In genomic region chr21:33988237-33988835, GRCh38 we compare ENCODE assay signal across 25 cellular contexts.
DNase-seq lines count a peak whose midpoint lies in the region; ATAC-seq, FAIRE-seq and TF ChIP-seq lines count a peak whose summit lies in the region.
"Had no signal": no experiment of that assay in that cellular context is flagged by ENCODE, and none has a peak within 500 bp of the region (broad histone marks: within the 10 kb centered on the region; RNA-seq: fewer than 3 reads in every experiment).

No MANE protein-coding gene starts in this region.

- DNase-seq in IMR-90 (no peak), RWPE2 (ENCODE audit: low spot score) (peak; percentile 14), H1 (ENCODE audit: low read depth in 1 of 2, low spot score in 2 of 2) (no peak)
- no peak for DNase-seq in stimulated activated effector memory CD8-positive, alpha-beta T cell treated with anti-CD3 and anti-CD28 coated beads, Interleukin-12 subunit alpha, Interleukin-12 subunit beta, amount 100 ng/mL, for 72 hours (ENCODE audit: low spot score in 2 of 2)
- no peak for DNase-seq in stimulated activated CD4-positive, alpha-beta T cell treated with anti-CD3 and anti-CD28 coated beads, Interleukin-2, amount 100 ng/mL, for 48 hours
- no peak for DNase-seq in T-helper 2 cell treated with Interferon-gamma antibody and Interleukin-4, amounts not matched to agents 5 μg/mL and 100 μg/mL, for 36 hours (ENCODE audit: low spot score)
- DNase-seq: CD8-positive, alpha-beta T cell; DMS 273 treated with DMSO at 0.1 percent for 48 hours; DMS79; EL; GDM1; GOT3; HCEC 1CT; NCI-H1105 treated with DMSO at 0.1 percent for 48 hours; NCI-H146; NCI-H1930; NCI-H446; NCI-H526; OCI-M1; Peyer's patch; SIG-M5; SK-N-SH had no signal

- H2BK20ac ChIP-seq in IMR-90 (ENCODE audit: low read depth, low read length): no peak overlapping the region
- 0 out of 2 replicates have a peak overlapping the region, but pooled peaks have one; percentile 13 for H2BK20ac ChIP-seq in H1 (ENCODE audit: low read length)

- TF ChIP-seq EP300 in H1 (IDR thresholded peaks at IDR 0.05; ENCODE audit: borderline replicate concordance in 1 of 2, low read depth in 2 of 2, low read length in 2 of 2): no peak

- H2AK5ac ChIP-seq in IMR-90 (ENCODE audit: low read depth, low read length) (no peak overlapping the region), H1 (ENCODE audit: low read depth, low read length) (no peak overlapping the region)

- H3K14ac ChIP-seq in IMR-90 (replicated peaks; ENCODE audit: low read depth, low read length) (no peak overlapping the region), H1 (ENCODE audit: insufficient read length) (no peak overlapping the region)

- WGBS in IMR-90 (ENCODE audit: extremely low coverage in 2 of 2, insufficient read length in 1 of 2), 2 experiments: 90% methylated on average over 2 of the region's 9 CpGs; no CpG with 5 or more reads in 1 of the 2 experiments
- WGBS in H1 (ENCODE audit: extremely low coverage in 1 of 2, insufficient coverage in 1 of 2, insufficient read length in 1 of 2, insufficient replicate concordance in 2 of 2, low coverage in 1 of 2, low lambda C conversion rate in 2 of 2, missing lambda C conversion rate in 1 of 2), 2 experiments: 89% methylated on average over 9 of the region's 9 CpGs; no CpG with 5 or more reads in 1 of the 2 experiments

- CTCF ChIA-PET in IMR-90 (lab: Yijun Ruan, JAX) (no interaction called here), H1 (lab: Charles Lee; ENCODE audit: partially characterized antibody) (interaction anchor here (0.9 to 1.4 kb wide), 3 partner anchors 10 to 64 kb away, joined by 3 read pairs; no protein-coding TSS in a partner anchor)

- H2BK120ac ChIP-seq in IMR-90 (ENCODE audit: low read depth, low read length): no peak overlapping the region
- no peak overlapping the region for H2BK120ac ChIP-seq in H1 (replicated peaks; ENCODE audit: low read depth, low read length)

- H4K5ac ChIP-seq in IMR-90 (ENCODE audit: low read depth, low read length) (no peak overlapping the region), H1 (ENCODE audit: insufficient read length, low read depth, low read length) (no peak overlapping the region)

- H3K18ac ChIP-seq in IMR-90 (ENCODE audit: low read depth, low read length) (no peak overlapping the region), H1 (ENCODE audit: extremely low read depth, low read length) (peak overlapping the region; percentile 27; the same call in 1 of the 2 replicates)

- TF ChIP-seq RAD21 in IMR-90 (IDR thresholded peaks at IDR 0.05; ENCODE audit: low read length) (no peak), H1 (IDR thresholded peaks at IDR 0.05 in 1 of 2, conservative IDR thresholded peaks at IDR 0.05 in 1 of 2; ENCODE audit: low read depth in 2 of 2, low read length in 2 of 2) (no peak)

- H3K36me3 Mint-ChIP-seq in stimulated activated effector memory CD8-positive, alpha-beta T cell treated with anti-CD3 and anti-CD28 coated beads, Interleukin-12 subunit alpha, Interleukin-12 subunit beta, amount 100 ng/mL, for 72 hours: peaks cover 17% of the 10 kb centered on the region
- peaks cover 9% of the 10 kb centered on the region for H3K36me3 Mint-ChIP-seq in T-helper 2 cell treated with Interferon-gamma antibody and Interleukin-4, amounts not matched to agents 5 μg/mL and 100 μg/mL, for 36 hours (ENCODE audit: low read depth)
- H3K36me3 Mint-ChIP-seq: CD8-positive, alpha-beta T cell had no signal

- no peak overlapping the region for H3K4me3 ChIP-seq in IMR-90 (ENCODE audit: insufficient read depth, low read depth, low read length)
- H3K4me3 ChIP-seq in RWPE2 (ENCODE audit: severe bottlenecking): no peak overlapping the region
- no peak overlapping the region for H3K4me3 ChIP-seq in H1 (ENCODE audit: extremely low read depth in 1 of 4, insufficient read depth in 2 of 4, low read depth in 3 of 4, low read length in 4 of 4)
- H3K4me3 ChIP-seq: GM12878, Peyer's patch had no signal

- no peaks in the 10 kb centered on the region for H3K27me3 Mint-ChIP-seq in T-helper 2 cell treated with Interferon-gamma antibody and Interleukin-4, amounts not matched to agents 5 μg/mL and 100 μg/mL, for 36 hours (ENCODE audit: low read depth)

- H2BK15ac ChIP-seq in IMR-90 (ENCODE audit: low read depth, low read length) (no peak overlapping the region), H1 (ENCODE audit: low read length) (no peak overlapping the region; the same call in 1 of the 2 replicates)

- H2BK5ac ChIP-seq in IMR-90 (ENCODE audit: low read depth, low read length, poor library complexity, severe bottlenecking) (no peak overlapping the region), H1 (ENCODE audit: low read depth, low read length) (no peak overlapping the region)

- no peak for TF ChIP-seq CTCF in IMR-90 (conservative IDR thresholded peaks at IDR 0.05; ENCODE audit: low read depth, low read length)
- TF ChIP-seq CTCF in RWPE2 (IDR thresholded peaks at IDR 0.05; ENCODE audit: poor library complexity, severe bottlenecking): no peak
- TF ChIP-seq CTCF in H1 (IDR thresholded peaks at IDR 0.05; ENCODE audit: control extremely low read depth in 1 of 3, insufficient read depth in 1 of 3, low read depth in 1 of 3, low read length in 3 of 3): no peak

- TF ChIP-seq POLR2A in IMR-90 (IDR thresholded peaks at IDR 0.05; ENCODE audit: low read depth, low read length) (no peak), H1 (IDR thresholded peaks at IDR 0.05; ENCODE audit: control extremely low read depth in 1 of 2, low read depth in 2 of 2, low read length in 2 of 2) (no peak)

- no peak overlapping the region for H2AK9ac ChIP-seq in IMR-90 (replicated peaks; ENCODE audit: low read depth, low read length, poor library complexity)

- no peak overlapping the region for H3K56ac ChIP-seq in IMR-90 (ENCODE audit: extremely low read depth, insufficient read depth, low read length)
- no peak overlapping the region for H3K56ac ChIP-seq in H1 (replicated peaks; ENCODE audit: insufficient read length, low read depth, low read length)

- H2AFZ ChIP-seq in IMR-90 (replicated peaks; ENCODE audit: low read length, poor library complexity) (peak overlapping the region; percentile 63), H1 (ENCODE audit: low read length) (no peak overlapping the region)

- no peak overlapping the region for H4K8ac ChIP-seq in IMR-90 (ENCODE audit: low read depth in 2 of 2, low read length in 2 of 2)
- H4K8ac ChIP-seq in H1 (ENCODE audit: extremely low read depth, insufficient read depth, low read length): no peak overlapping the region; the same call in 1 of the 2 replicates

- H3K27me3 ChIP-seq in IMR-90 (ENCODE audit: control insufficient read depth, insufficient read depth, low read length) (peaks cover 18% of the 10 kb centered on the region), RWPE2 (ENCODE audit: insufficient read depth, poor library complexity, severe bottlenecking) (no peaks in the 10 kb centered on the region), H1 (replicated peaks in 1 of 4; ENCODE audit: control insufficient read depth in 3 of 4, extremely low read depth in 1 of 4, insufficient read depth in 3 of 4, low read length in 3 of 4) (no peaks in the 10 kb centered on the region; a peak in 1 of 7 replicates)
- H3K27me3 ChIP-seq: Peyer's patch had no signal

- no peaks in the 10 kb centered on the region for H3K36me3 ChIP-seq in IMR-90 (ENCODE audit: control insufficient read depth, insufficient read depth, low read length)
- no peaks in the 10 kb centered on the region for H3K36me3 ChIP-seq in RWPE2 (ENCODE audit: low read depth)
- no peaks in the 10 kb centered on the region; a peak in 1 of 8 replicates for H3K36me3 ChIP-seq in H1 (ENCODE audit: control insufficient read depth in 2 of 4, insufficient read depth in 4 of 4, low read length in 3 of 4)
- H3K36me3 ChIP-seq: Peyer's patch had no signal

- H3K23ac ChIP-seq in IMR-90 (ENCODE audit: low read depth, low read length) (no peak overlapping the region), H1 (ENCODE audit: insufficient read length) (no peak overlapping the region)

- dilution Hi-C loops in IMR-90 (cut with HindIII; ENCODE audit: low sequenced_read_pairs, unreplicated experiment): no loop called here

- POLR2A ChIA-PET in IMR-90 (lab: Charles Lee; ENCODE audit: unreplicated experiment) (no interaction called here), H1 (lab: Charles Lee; ENCODE audit: partially characterized antibody) (interaction anchor here (0.6 to 1.0 kb wide), 2 partner anchors 13 to 86 kb away, joined by 3 read pairs; no protein-coding TSS in a partner anchor)

- in situ Hi-C loops in IMR-90 (cut with MboI; ENCODE audit: low sequenced_read_pairs): no loop called here

- H4K20me1 ChIP-seq in IMR-90 (ENCODE audit: insufficient read depth, low read length): no peaks in the 10 kb centered on the region
- H4K20me1 ChIP-seq in H1 (replicated peaks in 1 of 2; ENCODE audit: control insufficient read depth in 1 of 2, insufficient read depth in 2 of 2, low read length in 2 of 2): peaks cover 0 to 6% of the 10 kb centered on the region in 2 experiments

- 0 out of 2 replicates have a peak overlapping the region, but pooled peaks have one; percentile 39 for H2BK12ac ChIP-seq in H1 (ENCODE audit: low read depth, low read length)

- peaks cover 6% of the 10 kb centered on the region; the same call in 1 of the 2 replicates for H3K23me2 ChIP-seq in H1 (ENCODE audit: low read depth, low read length)

- H3K79me2 ChIP-seq in H1 (ENCODE audit: control insufficient read depth in 1 of 2, insufficient read depth in 2 of 2, low read length in 2 of 2): no peaks in the 10 kb centered on the region

- H3K4me1 ChIP-seq in IMR-90 (ENCODE audit: control insufficient read depth, insufficient read depth, low read length): no peaks in the 10 kb centered on the region
- no peaks in the 10 kb centered on the region for H3K4me1 ChIP-seq in RWPE2 (ENCODE audit: insufficient read depth, poor library complexity, severe bottlenecking)
- H3K4me1 ChIP-seq in H1 (replicated peaks in 1 of 4; ENCODE audit: control insufficient read depth in 3 of 4, insufficient read depth in 4 of 4, low read length in 3 of 4): peaks cover 0 to 9% (median 2%) of the 10 kb centered on the region in 4 experiments; a peak in 6 of 7 replicates

- H4K91ac ChIP-seq in IMR-90 (ENCODE audit: insufficient read depth, low read depth, low read length): no peak overlapping the region
- no peak overlapping the region for H4K91ac ChIP-seq in H1 (replicated peaks; ENCODE audit: insufficient read length, low read length)

- intact Hi-C loops in IMR-90 (cut with micrococcal nuclease): no loop called here

- H3K9ac ChIP-seq in IMR-90 (ENCODE audit: low read depth, low read length): no peak overlapping the region
- H3K9ac ChIP-seq in H1 (replicated peaks in 1 of 4; ENCODE audit: extremely low read depth in 1 of 4, low read depth in 3 of 4, low read length in 3 of 4): no peak overlapping the region
- H3K9ac ChIP-seq: SK-N-SH had no signal

- FAIRE-seq in H1 (lab: Jason Lieb, UNC): no peak
- FAIRE-seq: GM12878 had no signal

- H3K27ac ChIP-seq in IMR-90 (ENCODE audit: insufficient read depth, low read length): no peak overlapping the region
- no peak overlapping the region for H3K27ac ChIP-seq in RWPE2 (ENCODE audit: poor library complexity, severe bottlenecking)
- H3K27ac ChIP-seq in H1 (ENCODE audit: low read depth, low read length): no peak overlapping the region
- H3K27ac ChIP-seq: C4-2B, Peyer's patch had no signal

- H3K9me3 ChIP-seq in IMR-90 (ENCODE audit: control insufficient read depth, insufficient read depth, low read length) (no peaks in the 10 kb centered on the region; the same call in 1 of the 2 replicates), RWPE2 (ENCODE audit: severe bottlenecking) (no peaks in the 10 kb centered on the region), H1 (ENCODE audit: insufficient read depth in 2 of 2, low read depth in 1 of 2, low read length in 1 of 2) (no peaks in the 10 kb centered on the region)
- H3K9me3 ChIP-seq: Peyer's patch, SK-N-SH had no signal

- H3K4me1 Mint-ChIP-seq in stimulated activated effector memory CD8-positive, alpha-beta T cell treated with anti-CD3 and anti-CD28 coated beads, Interleukin-12 subunit alpha, Interleukin-12 subunit beta, amount 100 ng/mL, for 72 hours: peaks cover 35% of the 10 kb centered on the region
- peaks cover 14% of the 10 kb centered on the region for H3K4me1 Mint-ChIP-seq in T-helper 2 cell treated with Interferon-gamma antibody and Interleukin-4, amounts not matched to agents 5 μg/mL and 100 μg/mL, for 36 hours (ENCODE audit: low read depth)

- ATAC-seq in IMR-90 (ENCODE audit: low read depth): no peak
- ATAC-seq in RWPE2 (ENCODE audit: low read depth): no peak
- ATAC-seq in stimulated activated effector memory CD8-positive, alpha-beta T cell treated with anti-CD3 and anti-CD28 coated beads, Interleukin-12 subunit alpha, Interleukin-12 subunit beta, amount 100 ng/mL, for 72 hours: no peak
- no peak for ATAC-seq in HG02571 (IDR thresholded peaks at IDR 0.05; ENCODE audit: unreplicated experiment)
- ATAC-seq: CD8-positive, alpha-beta T cell; GM12878 had no signal

- H3K9me3 Mint-ChIP-seq in stimulated activated effector memory CD8-positive, alpha-beta T cell treated with anti-CD3 and anti-CD28 coated beads, Interleukin-12 subunit alpha, Interleukin-12 subunit beta, amount 100 ng/mL, for 72 hours: peaks cover 22% of the 10 kb centered on the region
- peaks cover 15% of the 10 kb centered on the region for H3K9me3 Mint-ChIP-seq in T-helper 2 cell treated with Interferon-gamma antibody and Interleukin-4, amounts not matched to agents 5 μg/mL and 100 μg/mL, for 36 hours
- H3K9me3 Mint-ChIP-seq: CD8-positive, alpha-beta T cell had no signal

- H3K4ac ChIP-seq in IMR-90 (ENCODE audit: low read depth, low read length) (no peak overlapping the region), H1 (replicated peaks; ENCODE audit: insufficient read length, low read depth, low read length) (no peak overlapping the region)

- H3K4me2 ChIP-seq in IMR-90 (ENCODE audit: low read depth, low read length) (no peak overlapping the region), H1 (ENCODE audit: insufficient read depth in 1 of 2, low read depth in 2 of 2, low read length in 2 of 2) (no peak overlapping the region)
- H3K4me2 ChIP-seq: SK-N-SH had no signal

- no peaks in the 10 kb centered on the region for H3K79me1 ChIP-seq in IMR-90 (ENCODE audit: low read depth in 1 of 2, low read length in 2 of 2)
- no peaks in the 10 kb centered on the region for H3K79me1 ChIP-seq in H1 (ENCODE audit: low read depth, low read length)

- H3K9me1 ChIP-seq in IMR-90 (ENCODE audit: insufficient read depth, low read length): peaks cover 6% of the 10 kb centered on the region

- H3K27ac Mint-ChIP-seq in stimulated activated effector memory CD8-positive, alpha-beta T cell treated with anti-CD3 and anti-CD28 coated beads, Interleukin-12 subunit alpha, Interleukin-12 subunit beta, amount 100 ng/mL, for 72 hours: peak overlapping the region; percentile 58
- no peak overlapping the region for H3K27ac Mint-ChIP-seq in T-helper 2 cell treated with Interferon-gamma antibody and Interleukin-4, amounts not matched to agents 5 μg/mL and 100 μg/mL, for 36 hours
- H3K27ac Mint-ChIP-seq: CD8-positive, alpha-beta T cell had no signal

- BruUV-seq in IMR-90 (replicated peaks; lab: Mats Ljungman, UMichigan): no TSS peak

- no peak overlapping the region for H3K4me3 Mint-ChIP-seq in stimulated activated effector memory CD8-positive, alpha-beta T cell treated with anti-CD3 and anti-CD28 coated beads, Interleukin-12 subunit alpha, Interleukin-12 subunit beta, amount 100 ng/mL, for 72 hours
- H3K4me3 Mint-ChIP-seq in T-helper 2 cell treated with Interferon-gamma antibody and Interleukin-4, amounts not matched to agents 5 μg/mL and 100 μg/mL, for 36 hours: no peak overlapping the region
- H3K4me3 Mint-ChIP-seq: CD8-positive, alpha-beta T cell had no signal
